Comparison of ENCODE assay signal across 1 cellular context in genomic region chr14:75283884-75284563, GRCh38.
TF ChIP-seq lines count a peak whose summit lies in the region.

No MANE protein-coding gene starts in this region.

TF ChIP-seq in K562, 482 proteins besides CTCF, POLR2A, EP300 and RAD21 (continued from another document and continues in another):
- TF ChIP-seq FOXO4 (CRISPR knock-in tag; IDR thresholded peaks at IDR 0.05) (no peak), ZNF280A (IDR thresholded peaks at IDR 0.05; ENCODE audit: low read depth, partially characterized antibody) (no peak), OTX1 (CRISPR knock-in tag; IDR thresholded peaks at IDR 0.05) (no peak), TEAD2 (tag; IDR thresholded peaks at IDR 0.05) (no peak), ZBTB8A (IDR thresholded peaks at IDR 0.05; ENCODE audit: partially characterized antibody) (no peak), SIX5 (IDR thresholded peaks at IDR 0.05; ENCODE audit: borderline replicate concordance in 1 of 2, insufficient read depth in 1 of 2, low read depth in 1 of 2, low read length in 2 of 2) (no peak), E2F6 (IDR thresholded peaks at IDR 0.05; ENCODE audit: borderline replicate concordance in 1 of 2, extremely low read depth in 1 of 2, insufficient read depth in 1 of 2, insufficient read length in 1 of 2, low read depth in 1 of 2, low read length in 1 of 2, poor library complexity in 1 of 2, severe bottlenecking in 1 of 2) (no peak), PML (IDR thresholded peaks at IDR 0.05; ENCODE audit: low read length) (no peak), TRIM25 (IDR thresholded peaks at IDR 0.05; ENCODE audit: borderline replicate concordance) (no peak), ZNF41 (CRISPR knock-in tag; conservative IDR thresholded peaks at IDR 0.05) (no peak), ZNF583 (CRISPR knock-in tag; IDR thresholded peaks at IDR 0.05) (no peak), NELFE (IDR thresholded peaks at IDR 0.05; ENCODE audit: insufficient read depth, insufficient read length) (no peak), CBX5 (IDR thresholded peaks at IDR 0.05; ENCODE audit: borderline replicate concordance, low read depth) (no peak), ZNF277 (CRISPR knock-in tag; IDR thresholded peaks at IDR 0.05; ENCODE audit: borderline replicate concordance) (no peak), ZNF174 (CRISPR knock-in tag; IDR thresholded peaks at IDR 0.05) (no peak), USF1 (CRISPR knock-in tag; IDR thresholded peaks at IDR 0.05) (no peak), ZBTB34 (CRISPR knock-in tag; IDR thresholded peaks at IDR 0.05) (no peak), MEIS2 (IDR thresholded peaks at IDR 0.05; ENCODE audit: partially characterized antibody) (no peak), POLR2B (IDR thresholded peaks at IDR 0.05; ENCODE audit: low read depth, partially characterized antibody) (no peak), KHSRP (IDR thresholded peaks at IDR 0.05) (no peak), ZNF668 (CRISPR knock-in tag; IDR thresholded peaks at IDR 0.05) (no peak), HNRNPH1 (optimal IDR thresholded peaks at IDR 0.05; ENCODE audit: low read depth, low read length) (no peak), CHD4 (IDR thresholded peaks at IDR 0.05; ENCODE audit: insufficient read depth, insufficient replicate concordance, low read depth, low read length, poor library complexity, severe bottlenecking) (no peak), EWSR1 (IDR thresholded peaks at IDR 0.05; ENCODE audit: borderline replicate concordance, low read depth, partially characterized antibody) (no peak), POLR2H (tag; IDR thresholded peaks at IDR 0.05; ENCODE audit: low read depth) (no peak), ZBTB9 (CRISPR knock-in tag; IDR thresholded peaks at IDR 0.05) (no peak), SREBF1 (IDR thresholded peaks at IDR 0.05; ENCODE audit: borderline replicate concordance, low read depth, low read length) (no peak), MNT (conservative IDR thresholded peaks at IDR 0.05) (no peak; a peak in 1 of 4 replicates), NFIC (IDR thresholded peaks at IDR 0.05) (peak; percentile 5; the same call in 1 of the 2 replicates), BCL6 (CRISPR knock-in tag; IDR thresholded peaks at IDR 0.05) (no peak), CREB5 (CRISPR knock-in tag; IDR thresholded peaks at IDR 0.05) (no peak), ZKSCAN1 (IDR thresholded peaks at IDR 0.05; ENCODE audit: low read depth, low read length) (no peak), MITF (IDR thresholded peaks at IDR 0.05) (no peak), IRF9 (tag; IDR thresholded peaks at IDR 0.05) (peak; percentile 40; the same call in 1 of the 2 replicates), RBM34 (IDR thresholded peaks at IDR 0.05; ENCODE audit: borderline replicate concordance, insufficient read depth, low read length) (no peak), POLR2AphosphoS5 (IDR thresholded peaks at IDR 0.05; ENCODE audit: control insufficient read depth, insufficient read depth, low read depth, low read length) (no peak), SMAD2 (IDR thresholded peaks at IDR 0.05; ENCODE audit: low read depth, low read length) (no peak), POU5F1 (IDR thresholded peaks at IDR 0.05; ENCODE audit: borderline replicate concordance, low read depth, low read length, partially characterized antibody) (no peak), ZNF584 (CRISPR knock-in tag; IDR thresholded peaks at IDR 0.05; ENCODE audit: low read depth) (no peak), RBM15 (IDR thresholded peaks at IDR 0.05; ENCODE audit: insufficient read depth, low read length) (no peak), ZNF76 (CRISPR knock-in tag; IDR thresholded peaks at IDR 0.05; ENCODE audit: borderline replicate concordance) (no peak), ATF6 (CRISPR knock-in tag; IDR thresholded peaks at IDR 0.05) (no peak), ZNF830 (CRISPR knock-in tag; IDR thresholded peaks at IDR 0.05) (no peak), ZNF436 (CRISPR knock-in tag; IDR thresholded peaks at IDR 0.05) (no peak), GATA2 (CRISPR knock-in tag; IDR thresholded peaks at IDR 0.05) (no peak), IFI16 (CRISPR knock-in tag; IDR thresholded peaks at IDR 0.05) (no peak), ZNF75A (CRISPR knock-in tag; IDR thresholded peaks at IDR 0.05) (no peak)
